28 cellular contexts compared by ENCODE assay signal in genomic region chr5:142835540-142835939, GRCh38.
"Had no signal": no experiment of that assay in that cellular context is flagged by ENCODE, and none has a peak within 500 bp of the region (broad histone marks: within the 10 kb centered on the region; RNA-seq: fewer than 3 reads in every experiment).

No MANE protein-coding gene starts in this region.

- H3K9me3 Mint-ChIP-seq: activated CD4-positive, alpha-beta memory T cell treated with anti-CD3 and anti-CD28 coated beads, Interleukin-2, amount 10 ng/mL, durations not matched to agents 7 days and 5 days; activated CD4-positive, alpha-beta T cell treated with anti-CD3 and anti-CD28 coated beads, Interleukin-2, amount 10 ng/mL, durations not matched to agents 7 days and 5 days; activated naive CD4-positive, alpha-beta T cell treated with anti-CD3 and anti-CD28 coated beads, Interleukin-2, amount 10 ng/mL, durations not matched to agents 7 days and 5 days; activated naive CD4-positive, alpha-beta T cell treated with anti-CD3 and anti-CD28 coated beads, Interleukin-2, amount 50 U/mL, for 72 hours; activated T-cell treated with anti-CD3 and anti-CD28 coated beads, Interleukin-2, amount 50 U/mL, for 24 hours; activated T-cell treated with anti-CD3 and anti-CD28 coated beads, Interleukin-2, amount 50 U/mL, for 72 hours; WTC11 had no signal

- H3K27ac ChIP-seq: ascending aorta, brain microvascular endothelial cell, colonic mucosa, dorsolateral prefrontal cortex, esophagus muscularis mucosa, foreskin keratinocyte, gastrocnemius medialis, VCaP had no signal

- H3K36me3 ChIP-seq: ascending aorta, brain microvascular endothelial cell, colonic mucosa, esophagus muscularis mucosa, gastrocnemius medialis had no signal

- H3K4me1 ChIP-seq: foreskin keratinocyte had no signal

- FAIRE-seq: bronchial epithelial cell had no signal

- H3K27me3 ChIP-seq: ascending aorta, brain microvascular endothelial cell, colonic mucosa, dorsolateral prefrontal cortex, esophagus muscularis mucosa, gastrocnemius medialis had no signal

- H3K4me3 ChIP-seq: ascending aorta, colonic mucosa, dorsolateral prefrontal cortex, esophagus muscularis mucosa, gastrocnemius medialis had no signal

- H3K27me3 Mint-ChIP-seq: activated CD4-positive, alpha-beta memory T cell treated with anti-CD3 and anti-CD28 coated beads, Interleukin-2, amount 10 ng/mL, durations not matched to agents 7 days and 5 days; activated CD4-positive, alpha-beta T cell treated with anti-CD3 and anti-CD28 coated beads, Interleukin-2, amount 10 ng/mL, durations not matched to agents 7 days and 5 days; activated naive CD4-positive, alpha-beta T cell treated with anti-CD3 and anti-CD28 coated beads, Interleukin-2, amount 10 ng/mL, durations not matched to agents 7 days and 5 days; activated naive CD8-positive, alpha-beta T cell treated with anti-CD3 and anti-CD28 coated beads, Interleukin-2, amount 10 ng/mL, durations not matched to agents 7 days and 5 days; activated T-cell treated with anti-CD3 and anti-CD28 coated beads, Interleukin-2, amount 50 U/mL, for 24 hours had no signal

- H3K9me3 ChIP-seq: ascending aorta, colonic mucosa, esophagus muscularis mucosa, gastrocnemius medialis had no signal

- DNase-seq: activated CD4-positive, alpha-beta memory T cell treated with anti-CD3 and anti-CD28 coated beads, Interleukin-2, amount 10 ng/mL, durations not matched to agents 7 days and 5 days; activated CD4-positive, alpha-beta T cell treated with anti-CD3 and anti-CD28 coated beads for 1 hour; activated CD4-positive, alpha-beta T cell treated with anti-CD3 and anti-CD28 coated beads for 4 hours; activated CD4-positive, alpha-beta T cell treated with anti-CD3 and anti-CD28 coated beads, Interleukin-2, amount 10 ng/mL, durations not matched to agents 7 days and 5 days; activated CD4-positive, alpha-beta T cell treated with anti-CD3 and anti-CD28 coated beads, Interleukin-2, amount 50 U/mL, for 4 hours; activated CD8-positive, alpha-beta memory T cell treated with anti-CD3 and anti-CD28 coated beads, Interleukin-2, amount 50 U/mL, for 48 hours; activated gamma-delta T cell; activated naive CD4-positive, alpha-beta T cell; activated naive CD4-positive, alpha-beta T cell treated with anti-CD3 and anti-CD28 coated beads, Interleukin-2, amount 10 ng/mL, durations not matched to agents 7 days and 5 days; activated naive CD8-positive, alpha-beta T cell treated with anti-CD3 and anti-CD28 coated beads, Interleukin-2, amount 10 ng/mL, durations not matched to agents 7 days and 5 days; activated T-cell treated with anti-CD3 and anti-CD28 coated beads for 4 hours; activated T-cell treated with anti-CD3 and anti-CD28 coated beads, Interleukin-2, amount 50 U/mL, for 24 hours; activated T-cell treated with anti-CD3 and anti-CD28 coated beads, Interleukin-2, amount 50 U/mL, for 72 hours; brain microvascular endothelial cell; cerebellar nuclear complex; colonic mucosa; dorsolateral prefrontal cortex; effector memory CD4-positive, alpha-beta T cell; erythroblast; foreskin keratinocyte; gastrocnemius medialis; T-helper 2 cell had no signal

- H3K36me3 Mint-ChIP-seq: WTC11 had no signal

- ATAC-seq: activated naive CD4-positive, alpha-beta T cell treated with anti-CD3 and anti-CD28 coated beads, Interleukin-2, amount 50 U/mL, for 72 hours; activated T-cell treated with anti-CD3 and anti-CD28 coated beads, Interleukin-2, amount 50 U/mL, for 72 hours; foreskin keratinocyte; gastrocnemius medialis; WTC11 had no signal

- H3K27ac Mint-ChIP-seq: activated CD4-positive, alpha-beta memory T cell treated with anti-CD3 and anti-CD28 coated beads, Interleukin-2, amount 10 ng/mL, durations not matched to agents 7 days and 5 days; activated CD4-positive, alpha-beta T cell treated with anti-CD3 and anti-CD28 coated beads, Interleukin-2, amount 10 ng/mL, durations not matched to agents 7 days and 5 days; activated naive CD4-positive, alpha-beta T cell treated with anti-CD3 and anti-CD28 coated beads, Interleukin-2, amount 10 ng/mL, durations not matched to agents 7 days and 5 days; activated naive CD4-positive, alpha-beta T cell treated with anti-CD3 and anti-CD28 coated beads, Interleukin-2, amount 50 U/mL, for 72 hours; activated naive CD8-positive, alpha-beta T cell treated with anti-CD3 and anti-CD28 coated beads, Interleukin-2, amount 10 ng/mL, durations not matched to agents 7 days and 5 days; activated T-cell treated with anti-CD3 and anti-CD28 coated beads, Interleukin-2, amount 50 U/mL, for 24 hours; activated T-cell treated with anti-CD3 and anti-CD28 coated beads, Interleukin-2, amount 50 U/mL, for 72 hours; WTC11 had no signal

- H3K4me3 Mint-ChIP-seq: activated CD4-positive, alpha-beta memory T cell treated with anti-CD3 and anti-CD28 coated beads, Interleukin-2, amount 10 ng/mL, durations not matched to agents 7 days and 5 days; activated CD4-positive, alpha-beta T cell treated with anti-CD3 and anti-CD28 coated beads, Interleukin-2, amount 10 ng/mL, durations not matched to agents 7 days and 5 days; activated naive CD4-positive, alpha-beta T cell treated with anti-CD3 and anti-CD28 coated beads, Interleukin-2, amount 10 ng/mL, durations not matched to agents 7 days and 5 days; activated naive CD8-positive, alpha-beta T cell treated with anti-CD3 and anti-CD28 coated beads, Interleukin-2, amount 10 ng/mL, durations not matched to agents 7 days and 5 days; activated T-cell treated with anti-CD3 and anti-CD28 coated beads, Interleukin-2, amount 50 U/mL, for 24 hours; activated T-cell treated with anti-CD3 and anti-CD28 coated beads, Interleukin-2, amount 50 U/mL, for 72 hours; WTC11 had no signal

- H3K4me1 Mint-ChIP-seq: activated naive CD4-positive, alpha-beta T cell treated with anti-CD3 and anti-CD28 coated beads, Interleukin-2, amount 10 ng/mL, durations not matched to agents 7 days and 5 days had no signal
